Comparison of ENCODE assay signal across 20 cellular contexts in the genomic region with DNA sequence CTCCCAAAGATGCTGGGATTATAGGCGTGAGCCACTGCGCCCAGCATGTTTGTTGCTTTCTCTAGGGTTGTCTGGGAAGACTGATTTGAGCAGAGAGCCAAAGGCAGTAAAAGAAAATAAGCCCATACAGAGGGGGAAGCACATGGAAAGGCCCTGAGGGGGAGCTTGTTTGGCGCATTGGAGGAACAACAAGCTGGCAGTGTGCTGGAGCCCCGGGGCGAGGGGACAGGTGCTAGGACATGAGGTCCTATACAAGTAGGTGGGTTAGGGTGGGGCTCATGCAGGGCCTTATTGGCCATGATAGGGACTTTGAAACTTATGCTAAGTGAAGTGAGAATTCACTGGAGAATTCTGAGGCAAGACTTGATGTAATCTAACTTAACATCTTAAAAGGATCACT. TPM values are rescaled to one million over a fixed set of nuclear protein-coding genes. Genes with fewer than 3 reads are reported as not detected.
DNase-seq lines count a peak whose midpoint lies in the region; ATAC-seq and TF ChIP-seq lines count a peak whose summit lies in the region.
"Had no signal": no experiment of that assay in that cellular context is flagged by ENCODE, and none has a peak within 500 bp of the region (broad histone marks: within the 10 kb centered on the region; RNA-seq: fewer than 3 reads in every experiment).

No MANE protein-coding gene starts in this region.

- no peaks in the 10 kb centered on the region for H3K9me3 Mint-ChIP-seq in activated CD4-positive, alpha-beta T cell treated with anti-CD3 and anti-CD28 coated beads, Interleukin-2, amount 10 ng/mL, durations not matched to agents 24 days and 14 days
- no peaks in the 10 kb centered on the region for H3K9me3 Mint-ChIP-seq in endothelial cell (ENCODE audit: unreplicated experiment)
- H3K9me3 Mint-ChIP-seq: CD4-positive, alpha-beta T cell; CD8-positive, alpha-beta T cell had no signal

- H3K4me3 Mint-ChIP-seq in activated CD4-positive, alpha-beta T cell treated with anti-CD3 and anti-CD28 coated beads, Interleukin-2, amount 10 ng/mL, durations not matched to agents 24 days and 14 days: no peak overlapping the region
- peak overlapping the region; percentile 75 for H3K4me3 Mint-ChIP-seq in endothelial cell (ENCODE audit: unreplicated experiment)
- H3K4me3 Mint-ChIP-seq: B cell; CD4-positive, alpha-beta T cell; CD8-positive, alpha-beta T cell had no signal

- no peaks in the 10 kb centered on the region for H3K27me3 Mint-ChIP-seq in activated CD4-positive, alpha-beta T cell treated with anti-CD3 and anti-CD28 coated beads, Interleukin-2, amount 10 ng/mL, durations not matched to agents 24 days and 14 days
- no peaks in the 10 kb centered on the region for H3K27me3 Mint-ChIP-seq in endothelial cell (ENCODE audit: unreplicated experiment)
- H3K27me3 Mint-ChIP-seq: B cell; CD4-positive, alpha-beta T cell had no signal

- ATAC-seq in GM18868 (IDR thresholded peaks at IDR 0.05; ENCODE audit: unreplicated experiment) (no peak), HG03025 (IDR thresholded peaks at IDR 0.05; ENCODE audit: low FRiP score, unreplicated experiment) (no peak)
- ATAC-seq: A549; CD8-positive, alpha-beta T cell; GM12878 had no signal

- H3K36me3 Mint-ChIP-seq in activated CD4-positive, alpha-beta T cell treated with anti-CD3 and anti-CD28 coated beads, Interleukin-2, amount 10 ng/mL, durations not matched to agents 24 days and 14 days (ENCODE audit: low read depth): peaks cover 43% of the 10 kb centered on the region
- no peaks in the 10 kb centered on the region for H3K36me3 Mint-ChIP-seq in endothelial cell (ENCODE audit: low read depth, unreplicated experiment)
- H3K36me3 Mint-ChIP-seq: CD8-positive, alpha-beta T cell had no signal

- H3K27ac ChIP-seq in RWPE1: peak overlapping the region; percentile 45
- H3K27ac ChIP-seq: 22Rv1; A549; BLaER1 treated with 17β-estradiol and CSF1 and Interleukin-3, amounts not matched to agents 10 nM and 100 nM; C4-2B had no signal

- no peak overlapping the region for H3K27ac Mint-ChIP-seq in activated CD4-positive, alpha-beta T cell treated with anti-CD3 and anti-CD28 coated beads, Interleukin-2, amount 10 ng/mL, durations not matched to agents 24 days and 14 days
- H3K27ac Mint-ChIP-seq in endothelial cell (ENCODE audit: unreplicated experiment): no peak overlapping the region
- H3K27ac Mint-ChIP-seq: B cell; CD4-positive, alpha-beta T cell; CD8-positive, alpha-beta T cell had no signal

- DNase-seq in activated CD4-positive, alpha-beta T cell treated with anti-CD3 and anti-CD28 coated beads, Interleukin-2, amount 10 ng/mL, durations not matched to agents 24 days and 14 days: peak; percentile 53
- no peak for DNase-seq in activated CD4-positive, alpha-beta T cell treated with anti-CD3 and anti-CD28 coated beads for 4 hours
- DNase-seq in ELF-1 (ENCODE audit: low read depth, low spot score) (peak; percentile 56), RWPE1 (ENCODE audit: low spot score) (no peak), endothelial cell (ENCODE audit: low spot score) (no peak)
- DNase-seq: AML-193; Caco-2; Calu3; CD4-positive, alpha-beta T cell; CD8-positive, alpha-beta T cell; DMS79 treated with DMSO at 0.1 percent for 48 hours; GDM1 had no signal

- H3K4me1 Mint-ChIP-seq in activated CD4-positive, alpha-beta T cell treated with anti-CD3 and anti-CD28 coated beads, Interleukin-2, amount 10 ng/mL, durations not matched to agents 24 days and 14 days: peaks cover 40% of the 10 kb centered on the region
- H3K4me1 Mint-ChIP-seq in endothelial cell (ENCODE audit: unreplicated experiment): peaks cover 7% of the 10 kb centered on the region
- H3K4me1 Mint-ChIP-seq: B cell had no signal

- POLR2A ChIA-PET in RWPE1 (lab: Yijun Ruan, JAX; ENCODE audit: low non-redundant PET): no interaction called here

- CTCF ChIA-PET in RWPE1 (lab: Yijun Ruan, JAX): interaction anchor here (1.2 kb wide), 1 partner anchor 56 kb away, joined by 3 read pairs; no protein-coding TSS in a partner anchor

- no peak for TF ChIP-seq CTCF in RWPE1 (conservative IDR thresholded peaks at IDR 0.05; ENCODE audit: low read depth)
- TF ChIP-seq CTCF in endothelial cell (IDR thresholded peaks at IDR 0.05; ENCODE audit: unreplicated experiment): no peak

- intact Hi-C loops in activated CD4-positive, alpha-beta T cell treated with anti-CD3 and anti-CD28 coated beads, Interleukin-2, amount 10 ng/mL, durations not matched to agents 24 days and 14 days (cut with micrococcal nuclease): loop anchor here (5.0 kb wide), 1 partner anchor 209 kb away; a partner anchor contains a TSS

RNA-seq across cellular contexts. Expression of a gene that starts 35.3 kb away (rescaled TPM):
- total RNA-seq in activated CD4-positive, alpha-beta T cell treated with anti-CD3 and anti-CD28 coated beads, Interleukin-2, amount 10 ng/mL, durations not matched to agents 24 days and 14 days: 23.6 and 24.2 TPM in 2 replicates
- 60.2 TPM for total RNA-seq in endothelial cell (ENCODE audit: unreplicated experiment)

Comparison
In these comparisons a context has a peak if more than half of its experiments do, and no peak if none do; other contexts are left out.
1. DNase-seq: peak in activated CD4-positive, alpha-beta T cell treated with anti-CD3 and anti-CD28 coated beads, Interleukin-2, amount 10 ng/mL, durations not matched to agents 24 days and 14 days (single experiment) and ELF-1 (single experiment); none in activated CD4-positive, alpha-beta T cell treated with anti-CD3 and anti-CD28 coated beads for 4 hours (0 of 2), RWPE1 (single experiment) and endothelial cell (single experiment).